Comparison of ENCODE assay signal across 1 cellular context in the genomic region with DNA sequence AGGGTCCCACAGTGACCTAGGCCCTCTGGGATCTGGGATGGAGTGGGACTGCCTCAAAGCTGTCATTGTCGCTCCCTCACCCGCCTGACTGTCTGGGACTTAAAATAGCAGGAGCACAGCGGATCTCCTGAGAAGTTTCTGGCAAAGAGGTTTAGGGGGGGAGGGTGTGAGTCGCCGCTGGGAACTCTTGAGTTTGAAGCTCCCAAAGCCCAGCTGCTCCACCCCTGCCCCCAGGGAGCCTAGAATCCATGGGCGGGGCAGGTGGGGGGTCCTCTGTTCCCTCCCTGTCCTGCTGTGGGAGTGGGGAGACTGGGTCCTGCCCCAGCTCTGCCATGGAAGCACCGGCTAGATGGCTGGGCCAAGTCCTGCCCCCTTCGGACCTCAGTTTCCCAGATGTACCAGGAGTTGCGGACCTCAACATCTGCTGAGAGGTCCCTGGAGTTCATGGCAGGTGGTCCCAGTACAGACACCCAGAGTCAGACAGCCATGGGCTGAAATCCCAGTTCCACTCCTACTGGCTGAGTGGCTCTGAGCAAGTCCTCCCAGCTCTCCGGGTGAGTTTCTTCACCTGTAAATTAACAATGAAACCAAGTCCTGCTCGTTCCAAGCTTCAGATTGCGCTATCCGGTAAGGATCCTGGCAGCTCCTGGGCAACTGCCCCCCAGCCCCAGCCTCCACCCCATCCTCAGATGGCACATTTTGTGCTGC.
TF ChIP-seq lines count a peak whose summit lies in the region.

No MANE protein-coding gene starts in this region.

TF ChIP-seq in GM23338, 12 proteins besides CTCF, POLR2A, EP300 and RAD21 (continued from another document):
- TF ChIP-seq, protein P1, sequence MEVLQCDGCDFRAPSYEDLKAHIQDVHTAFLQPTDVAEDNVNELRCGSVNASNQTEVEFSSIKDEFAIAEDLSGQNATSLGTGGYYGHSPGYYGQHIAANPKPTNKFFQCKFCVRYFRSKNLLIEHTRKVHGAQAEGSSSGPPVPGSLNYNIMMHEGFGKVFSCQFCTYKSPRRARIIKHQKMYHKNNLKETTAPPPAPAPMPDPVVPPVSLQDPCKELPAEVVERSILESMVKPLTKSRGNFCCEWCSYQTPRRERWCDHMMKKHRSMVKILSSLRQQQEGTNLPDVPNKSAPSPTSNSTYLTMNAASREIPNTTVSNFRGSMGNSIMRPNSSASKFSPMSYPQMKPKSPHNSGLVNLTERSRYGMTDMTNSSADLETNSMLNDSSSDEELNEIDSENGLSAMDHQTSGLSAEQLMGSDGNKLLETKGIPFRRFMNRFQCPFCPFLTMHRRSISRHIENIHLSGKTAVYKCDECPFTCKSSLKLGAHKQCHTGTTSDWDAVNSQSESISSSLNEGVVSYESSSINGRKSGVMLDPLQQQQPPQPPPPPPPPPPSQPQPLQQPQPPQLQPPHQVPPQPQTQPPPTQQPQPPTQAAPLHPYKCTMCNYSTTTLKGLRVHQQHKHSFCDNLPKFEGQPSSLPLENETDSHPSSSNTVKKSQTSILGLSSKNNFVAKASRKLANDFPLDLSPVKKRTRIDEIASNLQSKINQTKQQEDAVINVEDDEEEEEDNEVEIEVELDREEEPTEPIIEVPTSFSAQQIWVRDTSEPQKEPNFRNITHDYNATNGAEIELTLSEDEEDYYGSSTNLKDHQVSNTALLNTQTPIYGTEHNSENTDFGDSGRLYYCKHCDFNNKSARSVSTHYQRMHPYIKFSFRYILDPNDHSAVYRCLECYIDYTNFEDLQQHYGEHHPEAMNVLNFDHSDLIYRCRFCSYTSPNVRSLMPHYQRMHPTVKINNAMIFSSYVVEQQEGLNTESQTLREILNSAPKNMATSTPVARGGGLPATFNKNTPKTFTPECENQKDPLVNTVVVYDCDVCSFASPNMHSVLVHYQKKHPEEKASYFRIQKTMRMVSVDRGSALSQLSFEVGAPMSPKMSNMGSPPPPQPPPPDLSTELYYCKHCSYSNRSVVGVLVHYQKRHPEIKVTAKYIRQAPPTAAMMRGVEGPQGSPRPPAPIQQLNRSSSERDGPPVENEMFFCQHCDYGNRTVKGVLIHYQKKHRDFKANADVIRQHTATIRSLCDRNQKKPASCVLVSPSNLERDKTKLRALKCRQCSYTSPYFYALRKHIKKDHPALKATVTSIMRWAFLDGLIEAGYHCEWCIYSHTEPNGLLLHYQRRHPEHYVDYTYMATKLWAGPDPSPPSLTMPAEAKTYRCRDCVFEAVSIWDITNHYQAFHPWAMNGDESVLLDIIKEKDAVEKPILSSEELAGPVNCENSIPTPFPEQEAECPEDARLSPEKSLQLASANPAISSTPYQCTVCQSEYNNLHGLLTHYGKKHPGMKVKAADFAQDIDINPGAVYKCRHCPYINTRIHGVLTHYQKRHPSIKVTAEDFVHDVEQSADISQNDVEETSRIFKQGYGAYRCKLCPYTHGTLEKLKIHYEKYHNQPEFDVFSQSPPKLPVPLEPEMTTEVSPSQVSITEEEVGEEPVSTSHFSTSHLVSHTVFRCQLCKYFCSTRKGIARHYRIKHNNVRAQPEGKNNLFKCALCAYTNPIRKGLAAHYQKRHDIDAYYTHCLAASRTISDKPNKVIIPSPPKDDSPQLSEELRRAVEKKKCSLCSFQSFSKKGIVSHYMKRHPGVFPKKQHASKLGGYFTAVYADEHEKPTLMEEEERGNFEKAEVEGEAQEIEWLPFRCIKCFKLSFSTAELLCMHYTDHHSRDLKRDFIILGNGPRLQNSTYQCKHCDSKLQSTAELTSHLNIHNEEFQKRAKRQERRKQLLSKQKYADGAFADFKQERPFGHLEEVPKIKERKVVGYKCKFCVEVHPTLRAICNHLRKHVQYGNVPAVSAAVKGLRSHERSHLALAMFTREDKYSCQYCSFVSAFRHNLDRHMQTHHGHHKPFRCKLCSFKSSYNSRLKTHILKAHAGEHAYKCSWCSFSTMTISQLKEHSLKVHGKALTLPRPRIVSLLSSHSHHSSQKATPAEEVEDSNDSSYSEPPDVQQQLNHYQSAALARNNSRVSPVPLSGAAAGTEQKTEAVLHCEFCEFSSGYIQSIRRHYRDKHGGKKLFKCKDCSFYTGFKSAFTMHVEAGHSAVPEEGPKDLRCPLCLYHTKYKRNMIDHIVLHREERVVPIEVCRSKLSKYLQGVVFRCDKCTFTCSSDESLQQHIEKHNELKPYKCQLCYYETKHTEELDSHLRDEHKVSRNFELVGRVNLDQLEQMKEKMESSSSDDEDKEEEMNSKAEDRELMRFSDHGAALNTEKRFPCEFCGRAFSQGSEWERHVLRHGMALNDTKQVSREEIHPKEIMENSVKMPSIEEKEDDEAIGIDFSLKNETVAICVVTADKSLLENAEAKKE (CRISPR knock-in tag; IDR thresholded peaks at IDR 0.05), result no peak
- TF ChIP-seq, protein P2, sequence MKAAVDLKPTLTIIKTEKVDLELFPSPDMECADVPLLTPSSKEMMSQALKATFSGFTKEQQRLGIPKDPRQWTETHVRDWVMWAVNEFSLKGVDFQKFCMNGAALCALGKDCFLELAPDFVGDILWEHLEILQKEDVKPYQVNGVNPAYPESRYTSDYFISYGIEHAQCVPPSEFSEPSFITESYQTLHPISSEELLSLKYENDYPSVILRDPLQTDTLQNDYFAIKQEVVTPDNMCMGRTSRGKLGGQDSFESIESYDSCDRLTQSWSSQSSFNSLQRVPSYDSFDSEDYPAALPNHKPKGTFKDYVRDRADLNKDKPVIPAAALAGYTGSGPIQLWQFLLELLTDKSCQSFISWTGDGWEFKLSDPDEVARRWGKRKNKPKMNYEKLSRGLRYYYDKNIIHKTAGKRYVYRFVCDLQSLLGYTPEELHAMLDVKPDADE (IDR thresholded peaks at IDR 0.05), result no peak
- TF ChIP-seq EZH2phosphoT487 (IDR thresholded peaks at IDR 0.05; ENCODE audit: unreplicated experiment), result no peak
